1 cellular context compared by ENCODE assay signal in the genomic region with DNA sequence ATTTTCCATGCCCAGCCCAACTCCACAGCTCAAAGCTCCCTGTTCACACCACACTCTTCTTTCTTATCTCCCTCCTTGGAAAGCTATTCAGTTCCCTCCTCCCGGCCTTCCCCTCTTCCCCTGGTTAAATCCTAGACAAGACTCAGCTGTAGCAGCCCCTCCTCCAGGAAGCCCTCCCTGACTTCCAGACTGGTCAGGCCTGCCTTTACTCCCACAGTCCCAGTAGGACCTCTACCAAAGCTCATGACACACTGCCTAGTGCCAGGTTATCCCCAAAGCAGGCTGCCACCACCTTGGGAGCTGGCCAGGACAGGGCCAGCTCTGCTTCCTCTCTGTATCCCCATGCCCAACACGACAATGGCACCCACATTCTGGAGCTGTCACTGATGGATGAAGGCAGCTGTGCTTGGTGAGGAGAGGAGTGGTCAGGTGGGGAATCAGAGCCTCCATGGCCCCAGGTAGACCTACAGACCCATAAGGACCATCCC.
TF ChIP-seq lines count a peak whose summit lies in the region.

No MANE protein-coding gene starts in this region.

TF ChIP-seq in K562, 482 proteins besides CTCF, POLR2A, EP300 and RAD21:
- TF ChIP-seq MTA1 (IDR thresholded peaks at IDR 0.05; ENCODE audit: borderline replicate concordance) (no peak), NR2C1 (IDR thresholded peaks at IDR 0.05) (no peak), NR2C1 (tag; IDR thresholded peaks at IDR 0.05) (no peak), BCOR (IDR thresholded peaks at IDR 0.05) (0 out of 2 replicates have a peak, but pooled peaks have one; percentile 51), KDM1A (IDR thresholded peaks at IDR 0.05) (0 out of 4 replicates have a peak, but pooled peaks of 1 of the 2 experiments have one; percentile 16), ZFP36 (IDR thresholded peaks at IDR 0.05; ENCODE audit: low read depth, low read length, partially characterized antibody) (peak; percentile 83)
TF ChIP-seq in K562: peak in this region for 3.
